29 cellular contexts compared by ENCODE assay signal in the genomic region with DNA sequence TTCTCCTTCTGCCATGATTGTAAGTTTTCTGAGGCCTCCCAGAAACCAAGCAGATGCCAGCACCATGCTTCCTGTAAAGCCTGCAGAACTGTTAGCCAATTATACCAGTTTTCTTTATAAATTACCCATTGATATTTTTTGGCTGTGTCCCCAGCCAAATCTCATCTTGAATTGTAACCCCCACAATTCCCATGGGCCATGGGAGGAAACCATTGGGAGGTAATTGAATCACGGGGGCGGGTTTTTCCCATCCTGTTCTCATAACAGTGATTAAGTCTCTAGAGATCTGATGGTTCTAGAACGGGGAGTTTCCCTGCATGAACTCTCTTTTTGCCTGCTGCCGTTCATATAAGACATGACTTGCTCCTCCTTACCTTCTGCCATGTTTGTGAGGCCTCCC.
"Had no signal": no experiment of that assay in that cellular context is flagged by ENCODE, and none has a peak within 500 bp of the region (broad histone marks: within the 10 kb centered on the region; RNA-seq: fewer than 3 reads in every experiment).

No MANE protein-coding gene starts in this region.

- H3K4me3 ChIP-seq: colonic mucosa, coronary artery, dorsolateral prefrontal cortex, esophagus squamous epithelium, gastrocnemius medialis, gastroesophageal sphincter, heart left ventricle, heart right ventricle, hepatocyte had no signal

- H2AFZ ChIP-seq: hepatocyte had no signal

- H3K4me3 Mint-ChIP-seq: dendritic cell treated with granulocyte-macrophage colony-stimulating factor and Interleukin-4, amounts not matched to agents 40 ng/mL and 50 ng/mL, for 4 days; effector memory CD8-positive, alpha-beta T cell; endodermal cell had no signal

- FAIRE-seq: colon, endometrium, endothelial cell of umbilical vein, frontal cortex had no signal

- H3K36me3 ChIP-seq: colonic mucosa, esophagus squamous epithelium, gastrocnemius medialis, gastroesophageal sphincter, heart left ventricle, heart right ventricle had no signal

- H3K4me1 Mint-ChIP-seq: endodermal cell had no signal

- H3K4me2 ChIP-seq: hepatocyte had no signal

- H3K27ac ChIP-seq: colonic mucosa, coronary artery, dorsolateral prefrontal cortex, epithelial cell of prostate, esophagus squamous epithelium, foreskin keratinocyte, gastrocnemius medialis, gastroesophageal sphincter, heart left ventricle, heart right ventricle, hepatocyte had no signal

- H3K27me3 ChIP-seq: colonic mucosa, dorsolateral prefrontal cortex, esophagus squamous epithelium, foreskin keratinocyte, gastrocnemius medialis, gastroesophageal sphincter, heart left ventricle, heart right ventricle, hepatocyte had no signal

- H3K4me1 ChIP-seq: colonic mucosa, esophagus squamous epithelium, foreskin keratinocyte, gastrocnemius medialis, gastroesophageal sphincter, heart left ventricle, heart right ventricle had no signal

- ATAC-seq: effector memory CD8-positive, alpha-beta T cell; esophagus mucosa; foreskin keratinocyte; gastrocnemius medialis; gastroesophageal sphincter; heart left ventricle; heart right ventricle had no signal

- DNase-seq: colonic mucosa; cortex of kidney; dermis blood vessel endothelial cell; dorsolateral prefrontal cortex; effector CD4-positive, alpha-beta T cell; effector CD8-positive, alpha-beta T cell; effector memory CD4-positive, alpha-beta T cell; effector memory CD8-positive, alpha-beta T cell; endodermal cell; erythroblast; esophagus squamous epithelium; foreskin fibroblast; foreskin keratinocyte; foreskin melanocyte; gastrocnemius medialis; glutamatergic neuron; head of caudate nucleus; heart left ventricle; heart right ventricle had no signal

- H3K27me3 Mint-ChIP-seq: dendritic cell treated with granulocyte-macrophage colony-stimulating factor and Interleukin-4, amounts not matched to agents 40 ng/mL and 50 ng/mL, for 4 days; effector memory CD8-positive, alpha-beta T cell had no signal

- H3K79me2 ChIP-seq: hepatocyte had no signal

- H3K27ac Mint-ChIP-seq: dendritic cell treated with granulocyte-macrophage colony-stimulating factor and Interleukin-4, amounts not matched to agents 40 ng/mL and 50 ng/mL, for 4 days; effector memory CD8-positive, alpha-beta T cell; endodermal cell had no signal

- H3K9me3 ChIP-seq: colonic mucosa, gastrocnemius medialis had no signal
